In genomic region chr14:72880820-72881219, GRCh38 we compare ENCODE assay signal across 28 cellular contexts. TPM values are rescaled to one million over a fixed set of nuclear protein-coding genes. Genes with fewer than 3 reads are reported as not detected.
A peak's percentile ranks its signal among the peaks of the same experiment; 100 is the strongest.
DNase-seq lines count a peak whose midpoint lies in the region; ATAC-seq, FAIRE-seq and TF ChIP-seq lines count a peak whose summit lies in the region.
"Had no signal": no experiment of that assay in that cellular context is flagged by ENCODE, and none has a peak within 500 bp of the region (broad histone marks: within the 10 kb centered on the region; RNA-seq: fewer than 3 reads in every experiment).

No MANE protein-coding gene starts in this region.

- TF ChIP-seq EP300 in K562 (IDR thresholded peaks at IDR 0.05; ENCODE audit: low read length), result no peak

- H2AFZ ChIP-seq in OCI-LY3 (ENCODE audit: low read depth, low read length) (no peak overlapping the region), K562 (ENCODE audit: low read depth, low read length) (no peak overlapping the region)

- H3K36me3 ChIP-seq in OCI-LY3 (replicated peaks; ENCODE audit: low read depth, low read length) (peaks cover 6% of the 10 kb centered on the region), K562 (ENCODE audit: control insufficient read depth, insufficient read depth, low read length) (no peaks in the 10 kb centered on the region)
- H3K36me3 ChIP-seq: BLaER1 treated with 17β-estradiol and CSF1 and Interleukin-3, amounts not matched to agents 10 nM and 100 nM; suprapubic skin had no signal

- TF ChIP-seq RAD21 in K562 (CRISPR knock-in tag; conservative IDR thresholded peaks at IDR 0.05 in 1 of 2, IDR thresholded peaks at IDR 0.05 in 1 of 2), result no peak

- TF ChIP-seq CTCF in natural killer cell (IDR thresholded peaks at IDR 0.05) (no peak), OCI-LY3 (IDR thresholded peaks at IDR 0.05; ENCODE audit: low read depth, low read length) (no peak), K562 (IDR thresholded peaks at IDR 0.05 in 2 of 3, conservative IDR thresholded peaks at IDR 0.05 in 1 of 3; ENCODE audit: insufficient read depth in 2 of 3, low read depth in 1 of 3, low read length in 3 of 3) (no peak)

- intact Hi-C loops in natural killer cell (cut with micrococcal nuclease) (no loop called here), K562 (cut with micrococcal nuclease) (no loop called here)

- H3K36me3 Mint-ChIP-seq in natural killer cell treated with Interleukin-12 subunit alpha and Interleukin-12 subunit beta and Interleukin-15 and Interleukin-18, amount 100 ng/mL, for 72 hours, result peaks cover 10% of the 10 kb centered on the region
- H3K36me3 Mint-ChIP-seq in natural killer cell, result no peaks in the 10 kb centered on the region

- no peak for FAIRE-seq in K562 (lab: Jason Lieb, UNC)
- FAIRE-seq: frontal cortex, RCC 7860 had no signal

- 0% methylated on average over 2 of the region's 2 CpGs for WGBS in K562 (ENCODE audit: insufficient coverage, low coverage, missing lambda C conversion rate)

- H3K9me3 ChIP-seq in OCI-LY3 (ENCODE audit: insufficient read depth, low read length) (no peaks in the 10 kb centered on the region), K562 (replicated peaks; ENCODE audit: control insufficient read depth, insufficient read depth, low read depth, low read length) (no peaks in the 10 kb centered on the region)
- H3K9me3 ChIP-seq: BLaER1 treated with 17β-estradiol and CSF1 and Interleukin-3, amounts not matched to agents 10 nM and 100 nM; suprapubic skin had no signal

- H3K4me2 ChIP-seq in OCI-LY3 (ENCODE audit: low read length) (peak overlapping the region; percentile 36), K562 (ENCODE audit: insufficient read depth, low read length) (peak overlapping the region; percentile 27)
- H3K4me2 ChIP-seq: smooth muscle cell had no signal

- H3K4me1 ChIP-seq in OCI-LY3 (ENCODE audit: low read length) (peaks cover 20% of the 10 kb centered on the region), K562 (replicated peaks in 1 of 2; ENCODE audit: control insufficient read depth in 2 of 2, insufficient read depth in 2 of 2, low read length in 2 of 2) (peaks cover 0 to 6% of the 10 kb centered on the region in 2 experiments; a peak in 3 of 5 replicates)
- H3K4me1 ChIP-seq: suprapubic skin had no signal

- peak overlapping the region; percentile 66 to 96 for H3K27ac Mint-ChIP-seq in natural killer cell treated with Interleukin-12 subunit alpha and Interleukin-12 subunit beta and Interleukin-15 and Interleukin-18, amount 100 ng/mL, for 72 hours
- no peak overlapping the region for H3K27ac Mint-ChIP-seq in natural killer cell

- CTCF ChIA-PET in K562 (lab: Yijun Ruan, JAX; ENCODE audit: low intra/inter-chr PET ratio), result no interaction called here

- H3K27ac ChIP-seq in OCI-LY3 (ENCODE audit: low read length), result no peak overlapping the region
- H3K27ac ChIP-seq in K562 (ENCODE audit: extremely low read depth, low read depth, low read length), result no peak overlapping the region
- H3K27ac ChIP-seq: BLaER1 treated with 17β-estradiol and CSF1 and Interleukin-3, amounts not matched to agents 10 nM and 100 nM; coronary artery; suprapubic skin had no signal

- no peaks in the 10 kb centered on the region for H3K9me1 ChIP-seq in K562 (ENCODE audit: control insufficient read depth, insufficient read depth, low read length)

- ATAC-seq in natural killer cell treated with Interleukin-12 subunit alpha and Interleukin-12 subunit beta and Interleukin-15 and Interleukin-18, amount 100 ng/mL, for 72 hours, result no peak
- ATAC-seq in natural killer cell (no peak), K562 (peak; percentile 38; the same call in 2 of the 3 replicates), GM18868 (IDR thresholded peaks at IDR 0.05; ENCODE audit: unreplicated experiment) (no peak), GM18520 (IDR thresholded peaks at IDR 0.05; ENCODE audit: unreplicated experiment) (no peak)
- ATAC-seq: esophagus mucosa, HCT116, left cardiac atrium had no signal

- BruUV-seq in K562 (replicated peaks; lab: Mats Ljungman, UMichigan), result no TSS peak

- no peaks in the 10 kb centered on the region for H3K27me3 Mint-ChIP-seq in natural killer cell treated with Interleukin-12 subunit alpha and Interleukin-12 subunit beta and Interleukin-15 and Interleukin-18, amount 100 ng/mL, for 72 hours
- H3K27me3 Mint-ChIP-seq in natural killer cell (ENCODE audit: low read depth in 2 of 2), result peaks cover 14 to 19% of the 10 kb centered on the region in 2 donors
- H3K27me3 Mint-ChIP-seq: naive B cell had no signal

- TF ChIP-seq POLR2A in K562 (conservative IDR thresholded peaks at IDR 0.05), result no peak

- DNase-seq in natural killer cell treated with Interleukin-12 subunit alpha and Interleukin-12 subunit beta and Interleukin-15 and Interleukin-18, amount 100 ng/mL, for 72 hours (ENCODE audit: low spot score), result peak; percentile 61
- DNase-seq in natural killer cell, result no peak
- DNase-seq in K562 (ENCODE audit: extremely low read depth in 1 of 4, low spot score in 3 of 4), result peak in 1 of 4 experiments; percentile 22
- DNase-seq in occipital lobe (lab: John Stamatoyannopoulos, UW), result no peak
- DNase-seq: ACHN; activated CD8-positive, alpha-beta memory T cell treated with anti-CD3 and anti-CD28 coated beads for 24 hours; activated naive CD4-positive, alpha-beta T cell treated with anti-CD3 and anti-CD28 coated beads, Interleukin-2, amount 50 U/mL, for 16 hours; activated T-cell treated with anti-CD3 and anti-CD28 coated beads, Interleukin-2, amount 50 U/mL, for 48 hours; anterior cingulate cortex; DND-41; left cardiac atrium; naive B cell; NCI-H1436 treated with DMSO at 0.1 percent for 48 hours; NCI-H2171; NCI-H524; NK-92 treated with Interleukin-12 subunit alpha and Interleukin-12 subunit beta, amount 100 ng/mL, for 24 hours; stimulated activated CD4-positive, alpha-beta T cell treated with anti-CD3 and anti-CD28 coated beads, Interleukin-2, amount 100 ng/mL, for 24 hours had no signal

- in situ Hi-C loops in K562 (cut with MboI), result no loop called here

- H3K79me2 ChIP-seq in OCI-LY3 (ENCODE audit: low read length) (peaks cover 32% of the 10 kb centered on the region), K562 (ENCODE audit: control insufficient read depth, insufficient read depth, low read length) (no peaks in the 10 kb centered on the region)

- peaks cover 45 to 57% of the 10 kb centered on the region in 2 donors for H3K4me1 Mint-ChIP-seq in natural killer cell treated with Interleukin-12 subunit alpha and Interleukin-12 subunit beta and Interleukin-15 and Interleukin-18, amount 100 ng/mL, for 72 hours (ENCODE audit: low read depth in 2 of 2)
- H3K4me1 Mint-ChIP-seq in natural killer cell, result peaks cover 23 to 35% of the 10 kb centered on the region in 2 donors

- H3K27me3 ChIP-seq in OCI-LY3 (ENCODE audit: low read depth, low read length) (no peaks in the 10 kb centered on the region), K562 (ENCODE audit: control insufficient read depth in 2 of 2, insufficient read depth in 2 of 2, low read length in 2 of 2) (no peaks in the 10 kb centered on the region)
- H3K27me3 ChIP-seq: BLaER1 treated with 17β-estradiol and CSF1 and Interleukin-3, amounts not matched to agents 10 nM and 100 nM; suprapubic skin had no signal

- H3K4me3 ChIP-seq in OCI-LY3 (ENCODE audit: low read length), result no peak overlapping the region
- no peak overlapping the region for H3K4me3 ChIP-seq in K562
- H3K4me3 ChIP-seq: BLaER1 treated with 17β-estradiol and CSF1 and Interleukin-3, amounts not matched to agents 10 nM and 100 nM; coronary artery; smooth muscle cell; suprapubic skin had no signal

- H4K20me1 ChIP-seq in OCI-LY3 (ENCODE audit: insufficient read depth, low read length), result peaks cover 4% of the 10 kb centered on the region; the same call in 1 of the 2 replicates
- H4K20me1 ChIP-seq in K562 (replicated peaks; ENCODE audit: control insufficient read depth, insufficient read depth, low read length), result no peaks in the 10 kb centered on the region
- H4K20me1 ChIP-seq: BLaER1 treated with 17β-estradiol and CSF1 and Interleukin-3, amounts not matched to agents 10 nM and 100 nM had no signal

- H3K9ac ChIP-seq in OCI-LY3 (ENCODE audit: low read length) (no peak overlapping the region), K562 (ENCODE audit: insufficient read depth in 1 of 2, low read depth in 2 of 2, low read length in 2 of 2) (no peak overlapping the region)
- H3K9ac ChIP-seq: BLaER1 treated with 17β-estradiol and CSF1 and Interleukin-3, amounts not matched to agents 10 nM and 100 nM had no signal

- H3K9me3 Mint-ChIP-seq in natural killer cell treated with Interleukin-12 subunit alpha and Interleukin-12 subunit beta and Interleukin-15 and Interleukin-18, amount 100 ng/mL, for 72 hours, result no peaks in the 10 kb centered on the region
- H3K9me3 Mint-ChIP-seq in natural killer cell, result no peaks in the 10 kb centered on the region

- POLR2A ChIA-PET in K562 (lab: Yijun Ruan, JAX), result no interaction called here

- H3K4me3 Mint-ChIP-seq in natural killer cell treated with Interleukin-12 subunit alpha and Interleukin-12 subunit beta and Interleukin-15 and Interleukin-18, amount 100 ng/mL, for 72 hours, result peak overlapping the region; percentile 80
- no peak overlapping the region for H3K4me3 Mint-ChIP-seq in natural killer cell

RNA-seq across cellular contexts. Expression of gene DPF3, which starts 13.1 kb away (rescaled TPM):
- 10 to 100 TPM; 11.8 to 13.2 TPM for total RNA-seq in natural killer cell treated with Interleukin-12 subunit alpha and Interleukin-12 subunit beta and Interleukin-15 and Interleukin-18, amount 100 ng/mL, for 72 hours
- total RNA-seq in natural killer cell, result 1 to 10 TPM; 1.4 to 1.8 (median 1.4) TPM
- 6.6 TPM in 2 replicates for total RNA-seq in K562 (2011; cell fraction: chromatin; rRNA removed; ENCODE audit: low replicate concordance)
- 4.2 and 4.7 TPM in 2 replicates for total RNA-seq in K562 (2011; cell fraction: nucleolus; rRNA removed)
- total RNA-seq in K562 (2011; cell fraction: nucleoplasm; rRNA removed), result 3.7 and 5.2 TPM in 2 replicates
- total RNA-seq in K562 (2014; rRNA removed), result 1.0 and 4.9 TPM in 2 replicates
- total RNA-seq in K562 (2014; rRNA removed; fragmentation: Illumina TruSeq; extraction: Trizol), result 0.64 and 1.2 TPM in 2 replicates
- total RNA-seq in K562 (2015; rRNA removed; fragmentation: Illumina TruSeq; extraction: Trizol), result 1.3 and 2.1 TPM in 2 replicates
- 1.1 and 1.7 TPM in 2 replicates for total RNA-seq in K562 (2021)
- 0.64 and 0.78 TPM in 2 replicates for polyA plus RNA-seq in K562 (2011; rRNA removed)
- polyA plus RNA-seq in K562 (2011; cell fraction: cytosol; rRNA removed), result 0.37 and 0.38 TPM in 2 replicates
- 2.2 and 3.4 TPM in 2 replicates for polyA plus RNA-seq in K562 (2011; cell fraction: nucleus; rRNA removed)
- 1.0 and 1.3 TPM in 2 replicates for polyA plus RNA-seq in K562 (2012)
- polyA plus RNA-seq in K562 (2014; fragmentation: Illumina TruSeq; extraction: Trizol), result 1.0 and 1.1 TPM in 2 replicates
- polyA plus RNA-seq in K562 (2014; fragmentation: Nextera tagmentation; extraction: Ambion mirVana), result under 1 TPM; 0.21 to 0.25 TPM
- polyA plus RNA-seq in K562 (2014; rRNA removed), result 1.4 and 1.8 TPM in 2 replicates
- polyA minus RNA-seq in K562 (2011; rRNA and poly(A)+ RNA removed), result 0.63 and 1.9 TPM in 2 replicates
- polyA minus RNA-seq in K562 (2011; cell fraction: cytosol; rRNA and poly(A)+ RNA removed), result not detected in 2 replicates
- polyA minus RNA-seq in K562 (2011; cell fraction: nucleus; rRNA and poly(A)+ RNA removed), result 3.1 and 3.9 TPM in 2 replicates
- 5.3 TPM for total RNA-seq in occipital lobe

RNA-seq across cellular contexts. Expression of gene DCAF4, which starts 45.4 kb away (rescaled TPM):
- total RNA-seq in natural killer cell treated with Interleukin-12 subunit alpha and Interleukin-12 subunit beta and Interleukin-15 and Interleukin-18, amount 100 ng/mL, for 72 hours, result 10 to 100 TPM; 15.1 to 20.6 TPM
- total RNA-seq in natural killer cell (10 to 100 TPM in 2 of 3 donors, 1 to 10 TPM in 1; 4.6 to 18.6 (median 16.5) TPM), K562 (2014; rRNA removed) (21.4 and 31.3 TPM in 2 replicates), K562 (2014; rRNA removed; fragmentation: Illumina TruSeq; extraction: Trizol) (18.8 and 22.9 TPM in 2 replicates), K562 (2015; rRNA removed; fragmentation: Illumina TruSeq; extraction: Trizol) (19.6 and 20.4 TPM in 2 replicates), K562 (2021) (27.9 and 28.2 TPM in 2 replicates), occipital lobe (7.0 TPM)
- total RNA-seq in K562 (2011; cell fraction: chromatin; rRNA removed; ENCODE audit: low replicate concordance), result 103 and 169 TPM in 2 replicates
- 82.0 and 90.8 TPM in 2 replicates for total RNA-seq in K562 (2011; cell fraction: nucleolus; rRNA removed)
- total RNA-seq in K562 (2011; cell fraction: nucleoplasm; rRNA removed), result 65.7 and 81.0 TPM in 2 replicates
- polyA plus RNA-seq in K562 (2011; rRNA removed) (26.9 and 31.8 TPM in 2 replicates), K562 (2014; fragmentation: Illumina TruSeq; extraction: Trizol) (40.3 and 49.2 TPM in 2 replicates), K562 (2014; fragmentation: Nextera tagmentation; extraction: Ambion mirVana) (1 to 10 TPM; 2.7 to 3.8 TPM), K562 (2014; rRNA removed) (27.9 and 34.6 TPM in 2 replicates)
- polyA plus RNA-seq in K562 (2011; cell fraction: cytosol; rRNA removed), result 19.4 and 29.3 TPM in 2 replicates
- 98.8 and 105 TPM in 2 replicates for polyA plus RNA-seq in K562 (2011; cell fraction: nucleus; rRNA removed)
- 13.8 and 14.5 TPM in 2 replicates for polyA plus RNA-seq in K562 (2012)
- 28.0 and 31.0 TPM in 2 replicates for polyA minus RNA-seq in K562 (2011; rRNA and poly(A)+ RNA removed)
- 6.0 and 10.9 TPM in 2 replicates for polyA minus RNA-seq in K562 (2011; cell fraction: cytosol; rRNA and poly(A)+ RNA removed)
- 34.7 and 41.1 TPM in 2 replicates for polyA minus RNA-seq in K562 (2011; cell fraction: nucleus; rRNA and poly(A)+ RNA removed)

Comparison
In these comparisons a context has a peak if more than half of its experiments do, and no peak if none do; other contexts are left out.
1. H3K27ac Mint-ChIP-seq: peak in natural killer cell treated with Interleukin-12 subunit alpha and Interleukin-12 subunit beta and Interleukin-15 and Interleukin-18, amount 100 ng/mL, for 72 hours (2 of 2); none in natural killer cell (0 of 2).